In genomic region chr13:114015608-114016295, GRCh38 we compare ENCODE assay signal across 12 cellular contexts. TPM values are rescaled to one million over a fixed set of nuclear protein-coding genes. Genes with fewer than 3 reads are reported as not detected.
DNase-seq lines count a peak whose midpoint lies in the region; ATAC-seq and TF ChIP-seq lines count a peak whose summit lies in the region.
"Had no signal": no experiment of that assay in that cellular context is flagged by ENCODE, and none has a peak within 500 bp of the region (broad histone marks: within the 10 kb centered on the region; RNA-seq: fewer than 3 reads in every experiment).

No MANE protein-coding gene starts in this region.

- CTCF ChIA-PET in BJ (lab: Yijun Ruan, JAX): interaction anchor here (0.6 to 1.9 kb wide), 4 partner anchors 10 to 209 kb away, joined by 3 to 7 read pairs (median 4); no protein-coding TSS in a partner anchor

- H3K9me3 ChIP-seq in WERI-Rb-1 (ENCODE audit: severe bottlenecking): no peaks in the 10 kb centered on the region

- H3K36me3 ChIP-seq in BJ (ENCODE audit: control insufficient read depth, insufficient read depth, low read length) (peaks cover 54% of the 10 kb centered on the region), WERI-Rb-1 (peaks cover 6% of the 10 kb centered on the region)

- no peak for ATAC-seq in GM21723 (IDR thresholded peaks at IDR 0.05; ENCODE audit: unreplicated experiment)
- ATAC-seq: SK-N-SH treated with all-trans-retinoic acid at 6 μM for 48 hours had no signal

- H3K4me3 ChIP-seq in BJ (ENCODE audit: low read depth, low read length): no peak overlapping the region
- H3K4me3 ChIP-seq in fibroblast of villous mesenchyme (ENCODE audit: low read depth, low read length): no peak overlapping the region
- no peak overlapping the region for H3K4me3 ChIP-seq in WERI-Rb-1 (ENCODE audit: low read depth, low read length)
- H3K4me3 ChIP-seq: dorsolateral prefrontal cortex had no signal

- TF ChIP-seq CTCF in BJ (IDR thresholded peaks at IDR 0.05; ENCODE audit: insufficient read depth, low read depth, low read length) (no peak), fibroblast of villous mesenchyme (IDR thresholded peaks at IDR 0.05; ENCODE audit: insufficient read depth, low read depth, low read length) (no peak), WERI-Rb-1 (IDR thresholded peaks at IDR 0.05; ENCODE audit: low read depth, low read length) (no peak)

- peak; percentile 84 for DNase-seq in BJ (ENCODE audit: low read depth)
- DNase-seq in RPMI7951 (ENCODE audit: low read depth): peak; percentile 47
- peak; percentile 89 for DNase-seq in fibroblast of villous mesenchyme (ENCODE audit: low read depth)
- DNase-seq in renal cortical epithelial cell (ENCODE audit: low read depth): peak; percentile 77
- no peak for DNase-seq in WERI-Rb-1
- no peak for DNase-seq in SW480 (ENCODE audit: low spot score)
- DNase-seq in HUDEP-2 (lab: John Stamatoyannopoulos, UW; ENCODE audit: unreplicated experiment in 76 of 76): no peak
- DNase-seq: CD4-positive, alpha-beta T cell; dorsolateral prefrontal cortex; NCI-H510A treated with DMSO at 0.1 percent for 48 hours had no signal

- H3K27ac ChIP-seq in WERI-Rb-1: no peak overlapping the region

- POLR2A ChIA-PET in BJ (lab: Charles Lee): interaction anchor here (0.5 kb wide), 1 partner anchor 12 kb away, joined by 4 read pairs; no protein-coding TSS in a partner anchor

- no peaks in the 10 kb centered on the region for H3K27me3 ChIP-seq in BJ (ENCODE audit: control insufficient read depth, insufficient read depth, low read length)
- H3K27me3 ChIP-seq in WERI-Rb-1 (ENCODE audit: insufficient read depth, low read depth, severe bottlenecking): no peaks in the 10 kb centered on the region
- H3K27me3 ChIP-seq: dorsolateral prefrontal cortex had no signal

RNA-seq across cellular contexts. Expression of gene C13orf46, which starts 41.9 kb away (rescaled TPM):
- 0.58 and 0.65 TPM in 2 replicates for polyA plus RNA-seq in BJ (2011; rRNA removed)
- 1.0 and 1.1 TPM in 2 replicates for polyA minus RNA-seq in BJ (2011; rRNA and poly(A)+ RNA removed)
- total RNA-seq in RPMI7951 (2014; rRNA removed; shearing (Covaris generic)): 0.10 TPM in 1 of 2 replicates, not detected in the other
- total RNA-seq in fibroblast of villous mesenchyme (under 0.01 TPM in 2 replicates), renal cortical epithelial cell (0.65 TPM in 1 of 2 replicates, not detected in the other)

Comparison
In these comparisons a context has a peak if more than half of its experiments do, and no peak if none do; other contexts are left out.
1. DNase-seq: peak in BJ (single experiment), RPMI7951 (single experiment), fibroblast of villous mesenchyme (single experiment) and renal cortical epithelial cell (single experiment); none in WERI-Rb-1 (single experiment), SW480 (single experiment) and HUDEP-2 (0 of 76).